Comparison of ENCODE assay signal across 1 cellular context in the genomic region with DNA sequence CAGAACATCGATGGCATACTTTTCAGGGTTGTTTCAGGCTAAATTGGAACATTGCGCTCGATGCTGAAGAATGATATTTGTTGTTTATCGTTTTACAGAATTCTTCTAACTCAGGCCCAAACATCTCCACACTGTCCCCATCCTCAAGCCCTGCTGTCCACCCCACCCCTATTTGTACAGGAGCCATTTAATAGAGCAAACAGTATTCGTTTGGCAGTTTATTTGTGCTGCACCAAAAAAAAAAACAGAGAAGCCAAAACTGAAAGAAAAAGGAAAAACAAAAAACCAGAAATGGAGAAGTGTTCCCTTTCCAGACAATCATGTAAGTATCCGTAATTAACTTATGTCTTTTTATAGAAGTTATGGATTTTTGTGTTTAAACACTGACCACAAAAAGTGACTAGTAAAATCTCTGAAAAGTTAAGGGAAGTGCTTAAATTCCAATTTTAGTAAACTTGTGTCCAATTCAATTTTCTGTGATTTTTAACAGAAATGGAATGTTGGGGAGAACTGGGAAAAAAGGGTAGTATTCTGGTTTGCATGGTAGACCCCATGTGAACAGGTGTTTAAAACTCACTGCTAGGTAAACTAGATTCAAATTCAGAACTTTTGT.
TF ChIP-seq lines count a peak whose summit lies in the region.

No MANE protein-coding gene starts in this region.

TF ChIP-seq in K562, 482 proteins besides CTCF, POLR2A, EP300 and RAD21:
- TF ChIP-seq CBX8 (IDR thresholded peaks at IDR 0.05; ENCODE audit: borderline replicate concordance, extremely low read depth, low read depth, low read length, poor library complexity, severe bottlenecking) (peak; percentile 97), BMI1 (IDR thresholded peaks at IDR 0.05; ENCODE audit: low read length) (0 out of 2 replicates have a peak, but pooled peaks have one; percentile 21), RNF2 (IDR thresholded peaks at IDR 0.05) (peak; percentile 60; the same call in 1 of the 2 replicates), ZFP36 (IDR thresholded peaks at IDR 0.05; ENCODE audit: low read depth, low read length, partially characterized antibody) (peak; percentile 32), ZNF75A (CRISPR knock-in tag; IDR thresholded peaks at IDR 0.05) (no peak), SREBF1 (IDR thresholded peaks at IDR 0.05; ENCODE audit: borderline replicate concordance, low read depth, low read length) (no peak), EGR1 (conservative IDR thresholded peaks at IDR 0.05) (0 out of 2 replicates have a peak, but pooled peaks have one; percentile 1), ZNF239 (CRISPR knock-in tag; IDR thresholded peaks at IDR 0.05) (no peak)
TF ChIP-seq in K562: peak in this region for 5.
